In the genomic region with DNA sequence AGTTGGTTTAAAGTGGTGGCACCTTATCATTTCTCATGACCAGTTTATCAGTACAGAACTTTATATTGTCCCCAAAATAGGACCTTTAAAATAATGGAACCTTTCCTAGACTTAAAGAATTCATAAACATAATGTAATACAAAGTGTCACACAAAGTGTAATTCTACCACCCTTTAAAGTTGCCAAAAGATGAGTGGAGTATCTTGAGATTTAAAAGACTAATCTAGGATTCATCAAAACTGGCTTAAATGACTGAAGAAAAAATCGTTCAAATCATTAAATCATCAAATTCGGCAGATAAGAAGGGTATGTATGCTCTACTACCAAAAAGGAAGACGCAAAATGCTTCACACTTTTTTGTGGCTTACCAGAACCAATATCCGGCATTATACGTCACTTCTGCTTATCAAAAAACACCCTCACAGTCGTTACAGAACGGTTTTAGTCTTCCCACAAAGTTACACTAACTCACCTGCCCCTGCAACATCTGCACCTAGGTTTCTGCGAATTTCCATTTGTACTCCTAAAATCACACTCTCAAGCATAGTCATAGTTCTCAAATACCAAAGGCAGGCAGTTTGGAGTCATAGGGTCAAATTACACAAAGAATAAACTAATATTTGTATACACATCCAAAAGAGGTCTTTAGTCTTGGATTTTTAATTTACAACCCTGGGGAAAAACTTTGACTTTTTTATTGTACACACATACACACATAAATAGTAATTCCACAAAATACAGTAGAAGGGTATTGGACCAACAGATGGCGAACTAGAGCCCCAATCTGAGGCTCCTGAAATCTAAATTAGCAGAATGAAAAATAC, we compare ENCODE assay signal across 1 cellular context.
TF ChIP-seq lines count a peak whose summit lies in the region.

No MANE protein-coding gene starts in this region.

TF ChIP-seq in K562, 482 proteins besides CTCF, POLR2A, EP300 and RAD21 (continued from another document):
- TF ChIP-seq, protein P1, sequence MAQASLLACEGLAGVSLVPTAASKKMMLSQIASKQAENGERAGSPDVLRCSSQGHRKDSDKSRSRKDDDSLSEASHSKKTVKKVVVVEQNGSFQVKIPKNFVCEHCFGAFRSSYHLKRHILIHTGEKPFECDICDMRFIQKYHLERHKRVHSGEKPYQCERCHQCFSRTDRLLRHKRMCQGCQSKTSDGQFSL (CRISPR knock-in tag; IDR thresholded peaks at IDR 0.05): no peak
- TF ChIP-seq, protein P1 (tag; IDR thresholded peaks at IDR 0.05): 0 out of 4 replicates have a peak, but pooled peaks of 1 of the 2 experiments have one; percentile 8
- no peak for TF ChIP-seq ZNF695 (CRISPR knock-in tag; IDR thresholded peaks at IDR 0.05)
- peak in 1 of 2 experiments; percentile 41; a peak in 1 of 4 replicates for TF ChIP-seq MLLT1 (IDR thresholded peaks at IDR 0.05)
- peak; percentile 27; the same call in 1 of the 2 replicates for TF ChIP-seq NCOA1 (IDR thresholded peaks at IDR 0.05; ENCODE audit: low read depth)
- no peak for TF ChIP-seq CHCHD3 (CRISPR knock-in tag; IDR thresholded peaks at IDR 0.05)
- no peak for TF ChIP-seq MCM7 (IDR thresholded peaks at IDR 0.05)
- TF ChIP-seq HLTF (IDR thresholded peaks at IDR 0.05): peak; percentile 38; the same call in 1 of the 2 replicates
- TF ChIP-seq TAF9B (IDR thresholded peaks at IDR 0.05; ENCODE audit: partially characterized antibody): no peak
- TF ChIP-seq ZNF184 (CRISPR knock-in tag; IDR thresholded peaks at IDR 0.05): no peak
- no peak for TF ChIP-seq MLX (CRISPR knock-in tag; conservative IDR thresholded peaks at IDR 0.05)
- no peak for TF ChIP-seq WHSC1 (IDR thresholded peaks at IDR 0.05; ENCODE audit: low read length)
- TF ChIP-seq PML (IDR thresholded peaks at IDR 0.05; ENCODE audit: low read length): 0 out of 2 replicates have a peak, but pooled peaks have one; percentile 11
- no peak for TF ChIP-seq IRF2 (CRISPR knock-in tag; IDR thresholded peaks at IDR 0.05)
- TF ChIP-seq NFXL1 (CRISPR knock-in tag; IDR thresholded peaks at IDR 0.05): no peak
- no peak for TF ChIP-seq NCOA4 (IDR thresholded peaks at IDR 0.05; ENCODE audit: partially characterized antibody)
- TF ChIP-seq HDAC1 (IDR thresholded peaks at IDR 0.05): no peak; a peak in 1 of 4 replicates
- no peak for TF ChIP-seq ZFX (CRISPR knock-in tag; IDR thresholded peaks at IDR 0.05)
- TF ChIP-seq ELF2 (CRISPR knock-in tag; IDR thresholded peaks at IDR 0.05): no peak
- no peak for TF ChIP-seq ZNF324 (CRISPR knock-in tag; IDR thresholded peaks at IDR 0.05)
- TF ChIP-seq ZNF512 (tag; IDR thresholded peaks at IDR 0.05): no peak
- TF ChIP-seq E2F8 (IDR thresholded peaks at IDR 0.05; ENCODE audit: low read depth, partially characterized antibody): peak; percentile 37
- no peak for TF ChIP-seq BMI1 (IDR thresholded peaks at IDR 0.05; ENCODE audit: low read length)
- no peak for TF ChIP-seq ZNF224 (CRISPR knock-in tag; IDR thresholded peaks at IDR 0.05)
- TF ChIP-seq PHF8 (IDR thresholded peaks at IDR 0.05; ENCODE audit: borderline replicate concordance, low read length): no peak
- TF ChIP-seq SMAD4 (CRISPR knock-in tag; conservative IDR thresholded peaks at IDR 0.05): no peak
- TF ChIP-seq NFATC3 (IDR thresholded peaks at IDR 0.05): peak; percentile 75
- TF ChIP-seq CEBPG (CRISPR knock-in tag; IDR thresholded peaks at IDR 0.05): no peak; the same call in 1 of the 2 replicates
- no peak; a peak in 1 of 4 replicates for TF ChIP-seq CEBPG (tag; conservative IDR thresholded peaks at IDR 0.05 in 1 of 2, IDR thresholded peaks at IDR 0.05 in 1 of 2)
- TF ChIP-seq, protein P2, sequence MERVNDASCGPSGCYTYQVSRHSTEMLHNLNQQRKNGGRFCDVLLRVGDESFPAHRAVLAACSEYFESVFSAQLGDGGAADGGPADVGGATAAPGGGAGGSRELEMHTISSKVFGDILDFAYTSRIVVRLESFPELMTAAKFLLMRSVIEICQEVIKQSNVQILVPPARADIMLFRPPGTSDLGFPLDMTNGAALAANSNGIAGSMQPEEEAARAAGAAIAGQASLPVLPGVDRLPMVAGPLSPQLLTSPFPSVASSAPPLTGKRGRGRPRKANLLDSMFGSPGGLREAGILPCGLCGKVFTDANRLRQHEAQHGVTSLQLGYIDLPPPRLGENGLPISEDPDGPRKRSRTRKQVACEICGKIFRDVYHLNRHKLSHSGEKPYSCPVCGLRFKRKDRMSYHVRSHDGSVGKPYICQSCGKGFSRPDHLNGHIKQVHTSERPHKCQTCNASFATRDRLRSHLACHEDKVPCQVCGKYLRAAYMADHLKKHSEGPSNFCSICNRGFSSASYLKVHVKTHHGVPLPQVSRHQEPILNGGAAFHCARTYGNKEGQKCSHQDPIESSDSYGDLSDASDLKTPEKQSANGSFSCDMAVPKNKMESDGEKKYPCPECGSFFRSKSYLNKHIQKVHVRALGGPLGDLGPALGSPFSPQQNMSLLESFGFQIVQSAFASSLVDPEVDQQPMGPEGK (CRISPR knock-in tag; IDR thresholded peaks at IDR 0.05; ENCODE audit: borderline replicate concordance): no peak
TF ChIP-seq in K562: peak in this region for 84.
